In the genomic region with DNA sequence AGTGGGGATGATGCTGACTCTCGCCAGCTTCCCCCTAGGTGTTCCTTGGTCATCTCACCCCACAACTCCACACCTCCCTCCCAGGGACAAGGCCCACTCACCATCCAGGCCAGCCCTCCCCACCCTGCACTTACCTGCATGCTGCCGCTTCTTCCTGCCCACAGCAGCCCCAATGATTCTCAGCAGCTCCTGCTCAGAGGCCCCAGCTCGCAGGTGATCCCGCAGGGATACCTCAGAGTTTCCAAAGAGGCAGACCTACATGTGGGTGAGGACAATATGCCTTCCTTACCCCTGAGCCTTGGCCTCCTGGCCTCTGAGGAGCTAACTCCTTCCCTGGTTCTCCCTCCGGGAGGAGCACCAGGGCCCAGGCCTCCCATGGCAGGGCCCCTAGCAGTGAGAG, we compare ENCODE assay signal across 17 cellular contexts. TPM values are rescaled to one million over a fixed set of nuclear protein-coding genes. Genes with fewer than 3 reads are reported as not detected.
DNase-seq lines count a peak whose midpoint lies in the region; ATAC-seq, FAIRE-seq and TF ChIP-seq lines count a peak whose summit lies in the region.
"Had no signal": no experiment of that assay in that cellular context is flagged by ENCODE, and none has a peak within 500 bp of the region (broad histone marks: within the 10 kb centered on the region; RNA-seq: fewer than 3 reads in every experiment).

No MANE protein-coding gene starts in this region.

- no peaks in the 10 kb centered on the region for H3K27me3 ChIP-seq in H1 (replicated peaks in 1 of 4; ENCODE audit: control insufficient read depth in 3 of 4, extremely low read depth in 1 of 4, insufficient read depth in 3 of 4, low read length in 3 of 4)

- no peaks in the 10 kb centered on the region for H3K79me1 ChIP-seq in H1 (ENCODE audit: low read depth, low read length)

- H4K8ac ChIP-seq in H1 (ENCODE audit: extremely low read depth, insufficient read depth, low read length): peak overlapping the region; percentile 37; the same call in 1 of the 2 replicates

- H3K36me3 ChIP-seq in H1 (ENCODE audit: control insufficient read depth in 2 of 4, insufficient read depth in 4 of 4, low read length in 3 of 4) (peaks cover 0 to 7% (median 4%) of the 10 kb centered on the region in 4 experiments; a peak in 5 of 8 replicates), mucosa of descending colon (ENCODE audit: low read depth) (no peaks in the 10 kb centered on the region)
- H3K36me3 ChIP-seq: HAP-1 had no signal

- H3K4me2 ChIP-seq in H1 (ENCODE audit: insufficient read depth in 1 of 2, low read depth in 2 of 2, low read length in 2 of 2): no peak overlapping the region
- H3K4me2 ChIP-seq: A549 had no signal

- TF ChIP-seq POLR2A in H1 (IDR thresholded peaks at IDR 0.05; ENCODE audit: control extremely low read depth in 1 of 2, low read depth in 2 of 2, low read length in 2 of 2): no peak

- no peak for TF ChIP-seq RAD21 in H1 (IDR thresholded peaks at IDR 0.05 in 1 of 2, conservative IDR thresholded peaks at IDR 0.05 in 1 of 2; ENCODE audit: low read depth in 2 of 2, low read length in 2 of 2)

- POLR2A ChIA-PET in H1 (lab: Charles Lee; ENCODE audit: partially characterized antibody): interaction anchor here (1.3 to 2.0 kb wide), 2 partner anchors 9 to 12 kb away, joined by 3 to 4 read pairs; no protein-coding TSS in a partner anchor

- H3K56ac ChIP-seq in H1 (replicated peaks; ENCODE audit: insufficient read length, low read depth, low read length): no peak overlapping the region

- no peak overlapping the region for H2BK5ac ChIP-seq in H1 (ENCODE audit: low read depth, low read length)

- no peak overlapping the region for H3K18ac ChIP-seq in H1 (ENCODE audit: extremely low read depth, low read length)

- no peak for TF ChIP-seq EP300 in H1 (IDR thresholded peaks at IDR 0.05; ENCODE audit: borderline replicate concordance in 1 of 2, low read depth in 2 of 2, low read length in 2 of 2)

- WGBS in H1 (ENCODE audit: extremely low coverage in 1 of 2, insufficient coverage in 1 of 2, insufficient read length in 1 of 2, insufficient replicate concordance in 2 of 2, low coverage in 1 of 2, low lambda C conversion rate in 2 of 2, missing lambda C conversion rate in 1 of 2), 2 experiments: 86% methylated on average over 5 of the region's 5 CpGs; no CpG with 5 or more reads in 1 of the 2 experiments

- H4K5ac ChIP-seq in H1 (ENCODE audit: insufficient read length, low read depth, low read length): no peak overlapping the region

- H2BK15ac ChIP-seq in H1 (ENCODE audit: low read length): no peak overlapping the region

- intact Hi-C loops in posterior vena cava (cut with DNase I): no loop called here
- intact Hi-C loops in mucosa of descending colon (cut with DNase I, micrococcal nuclease): no loop called here

- no peak overlapping the region for H4K91ac ChIP-seq in H1 (replicated peaks; ENCODE audit: insufficient read length, low read length)

- ATAC-seq in mucosa of descending colon: no peak
- no peak for ATAC-seq in HG03442 (IDR thresholded peaks at IDR 0.05; ENCODE audit: unreplicated experiment)
- ATAC-seq: A549 had no signal

- H3K9me3 ChIP-seq in H1 (ENCODE audit: insufficient read depth in 2 of 2, low read depth in 1 of 2, low read length in 1 of 2) (no peaks in the 10 kb centered on the region), mucosa of descending colon (no peaks in the 10 kb centered on the region)
- H3K9me3 ChIP-seq: A549, HAP-1 had no signal

- H3K4me1 ChIP-seq in H1 (replicated peaks in 1 of 4; ENCODE audit: control insufficient read depth in 3 of 4, insufficient read depth in 4 of 4, low read length in 3 of 4): peaks cover 0 to 2% (median 0%) of the 10 kb centered on the region in 4 experiments; a peak in 1 of 7 replicates
- H3K4me1 ChIP-seq in mucosa of descending colon (ENCODE audit: low read depth): no peaks in the 10 kb centered on the region
- H3K4me1 ChIP-seq: A549, HAP-1 had no signal

- peak; percentile 48 for DNase-seq in activated effector memory CD4-positive, alpha-beta T cell treated with anti-CD3 and anti-CD28 coated beads, Interleukin-2, amount 50 U/mL, for 16 hours
- DNase-seq in activated effector memory CD4-positive, alpha-beta T cell treated with Interleukin-2 at 50 U/mL for 16 hours: no peak
- DNase-seq in H1 (ENCODE audit: low read depth in 1 of 2, low spot score in 2 of 2) (no peak), posterior vena cava (ENCODE audit: low spot score) (peak; percentile 52), mucosa of descending colon (no peak), NOMO-1 treated with DMSO at 0.1 percent for 48 hours (lab: John Stamatoyannopoulos, UW; ENCODE audit: unreplicated experiment) (no peak)
- DNase-seq: AML-193; CD4-positive, alpha-beta T cell; DMS79 treated with DMSO at 0.1 percent for 48 hours; GF-D8; GOT3 had no signal

- H3K14ac ChIP-seq in H1 (ENCODE audit: insufficient read length): no peak overlapping the region

- H3K9ac ChIP-seq in H1 (replicated peaks in 1 of 4; ENCODE audit: extremely low read depth in 1 of 4, low read depth in 3 of 4, low read length in 3 of 4): no peak overlapping the region

- no peaks in the 10 kb centered on the region for H3K79me2 ChIP-seq in H1 (ENCODE audit: control insufficient read depth in 1 of 2, insufficient read depth in 2 of 2, low read length in 2 of 2)

- CTCF ChIA-PET in H1 (lab: Charles Lee; ENCODE audit: partially characterized antibody): interaction anchor here (0.8 to 1.2 kb wide), 6 partner anchors 42 to 640 kb away, joined by 3 to 5 read pairs (median 4); no protein-coding TSS in a partner anchor

- no peak overlapping the region for H2BK12ac ChIP-seq in H1 (ENCODE audit: low read depth, low read length)

- H2BK20ac ChIP-seq in H1 (ENCODE audit: low read length): no peak overlapping the region

- no peak overlapping the region for H3K23ac ChIP-seq in H1 (ENCODE audit: insufficient read length)

- no peak overlapping the region for H2AK5ac ChIP-seq in H1 (ENCODE audit: low read depth, low read length)

- H4K20me1 ChIP-seq in H1 (replicated peaks in 1 of 2; ENCODE audit: control insufficient read depth in 1 of 2, insufficient read depth in 2 of 2, low read length in 2 of 2): no peaks in the 10 kb centered on the region

- no peak overlapping the region for H3K4me3 ChIP-seq in H1 (ENCODE audit: extremely low read depth in 1 of 4, insufficient read depth in 2 of 4, low read depth in 3 of 4, low read length in 4 of 4)
- no peak overlapping the region for H3K4me3 ChIP-seq in mucosa of descending colon
- H3K4me3 ChIP-seq: A549, HAP-1 had no signal

- no peak overlapping the region for H2AFZ ChIP-seq in H1 (ENCODE audit: low read length)

- H3K23me2 ChIP-seq in H1 (ENCODE audit: low read depth, low read length): no peaks in the 10 kb centered on the region

- FAIRE-seq in H1 (lab: Jason Lieb, UNC): no peak
- FAIRE-seq: A549 had no signal

- no peak overlapping the region for H2BK120ac ChIP-seq in H1 (replicated peaks; ENCODE audit: low read depth, low read length)

- TF ChIP-seq CTCF in H1 (IDR thresholded peaks at IDR 0.05; ENCODE audit: control extremely low read depth in 1 of 3, insufficient read depth in 1 of 3, low read depth in 1 of 3, low read length in 3 of 3) (no peak), mucosa of descending colon (IDR thresholded peaks at IDR 0.05) (no peak)

- H3K27ac ChIP-seq in H1 (ENCODE audit: low read depth, low read length) (no peak overlapping the region), temporal lobe (ENCODE audit: low read depth, low read length) (peak overlapping the region; percentile 36)
- H3K27ac ChIP-seq: 22Rv1, A549, C4-2B had no signal

- H3K4ac ChIP-seq in H1 (replicated peaks; ENCODE audit: insufficient read length, low read depth, low read length): no peak overlapping the region

TF ChIP-seq in H1, 55 proteins besides CTCF, POLR2A, EP300 and RAD21:
- TF ChIP-seq KDM4A (IDR thresholded peaks at IDR 0.05; ENCODE audit: low read depth, low read length, severe bottlenecking) (no peak), HDAC2 (IDR thresholded peaks at IDR 0.05; ENCODE audit: borderline replicate concordance in 1 of 2, low read depth in 2 of 2, low read length in 2 of 2) (no peak), HDAC6 (IDR thresholded peaks at IDR 0.05; ENCODE audit: low read depth, low read length) (no peak), CHD1 (IDR thresholded peaks at IDR 0.05; ENCODE audit: low read depth, low read length) (no peak), NANOG (IDR thresholded peaks at IDR 0.05; ENCODE audit: insufficient read depth, low read depth, low read length, poor library complexity, severe bottlenecking) (no peak), RNF2 (IDR thresholded peaks at IDR 0.05; ENCODE audit: borderline replicate concordance, low read depth, low read length, missing control alignments, poor library complexity, severe bottlenecking) (no peak), USF2 (IDR thresholded peaks at IDR 0.05; ENCODE audit: low read length) (no peak)

RNA-seq across cellular contexts. Expression of gene MOCS1, which starts 24.6 kb away (rescaled TPM):
- 18.5 and 19.7 TPM in 2 replicates for total RNA-seq in H1 (2021; fragmentation: NEBNext Ultra II Directional; extraction: Animal tissue kit (Norgen Biotek cat#: 25700))
- polyA plus RNA-seq in H1 (2011; rRNA removed): 13.4 and 15.1 TPM in 2 replicates
- 15.5 TPM for polyA plus RNA-seq in H1 (2011; cell fraction: cytosol; rRNA removed)
- polyA plus RNA-seq in H1 (2011; cell fraction: nucleus; rRNA removed): 20.1 TPM
- 13.7 to 19.2 TPM (median 17.3 TPM) in 4 replicates for polyA plus RNA-seq in H1 (2012, experiment 1 of 2)
- polyA plus RNA-seq in H1 (2012, experiment 2 of 2): 20.0 TPM
- 9.9 TPM for polyA plus RNA-seq in H1 (2013, experiment 1 of 2)
- 9.4 TPM for polyA plus RNA-seq in H1 (2013, experiment 2 of 2)
- 28.3 and 33.5 TPM in 2 replicates for polyA minus RNA-seq in H1 (2011; rRNA and poly(A)+ RNA removed)
- polyA minus RNA-seq in H1 (2011; cell fraction: cytosol; rRNA and poly(A)+ RNA removed): 11.9 TPM
- polyA minus RNA-seq in H1 (2011; cell fraction: nucleus; rRNA and poly(A)+ RNA removed): 19.5 TPM
- total RNA-seq in posterior vena cava (10 to 100 TPM; 18.3 to 27.3 TPM), temporal lobe (5.7 TPM), mucosa of descending colon (10 to 100 TPM; 22.0 to 30.9 (median 22.3) TPM)

Comparison
In these comparisons a context has a peak if more than half of its experiments do, and no peak if none do; other contexts are left out.
1. DNase-seq: peak in activated effector memory CD4-positive, alpha-beta T cell treated with anti-CD3 and anti-CD28 coated beads, Interleukin-2, amount 50 U/mL, for 16 hours (single experiment) and posterior vena cava (single experiment); none in activated effector memory CD4-positive, alpha-beta T cell treated with Interleukin-2 at 50 U/mL for 16 hours (single experiment), H1 (0 of 2), mucosa of descending colon (0 of 3) and NOMO-1 treated with DMSO at 0.1 percent for 48 hours (single experiment).